9 cellular contexts compared by ENCODE assay signal in genomic region chr1:29708818-29709710, GRCh38.
A peak's percentile ranks its signal among the peaks of the same experiment; 100 is the strongest.
DNase-seq lines count a peak whose midpoint lies in the region; ATAC-seq and TF ChIP-seq lines count a peak whose summit lies in the region.
"Had no signal": no experiment of that assay in that cellular context is flagged by ENCODE, and none has a peak within 500 bp of the region (broad histone marks: within the 10 kb centered on the region; RNA-seq: fewer than 3 reads in every experiment).

No MANE protein-coding gene starts in this region.

- DNase-seq in NOMO-1 treated with DMSO at 0.1 percent for 48 hours (lab: John Stamatoyannopoulos, UW; ENCODE audit: unreplicated experiment) (peak; percentile 8), NOMO-1 treated with dmso at 0.1 percent for 144 hours (lab: John Stamatoyannopoulos, UW; ENCODE audit: unreplicated experiment) (no peak), NCI-H345 (lab: John Stamatoyannopoulos, UW) (peak; percentile 70), dedifferentiated amniotic fluid mesenchymal stem cell (ENCODE audit: extremely low spot score) (peak; percentile 68), NCI-H774 (lab: John Stamatoyannopoulos, UW) (no peak), endothelial cell (ENCODE audit: low spot score) (no peak)
- DNase-seq: C1 segment of cervical spinal cord had no signal

- no peaks in the 10 kb centered on the region for H3K36me3 Mint-ChIP-seq in stimulated activated memory B cell treated with anti-CD40 and anti-IgM and Interleukin-4, amounts not matched to agents 10 μg/mL and 1 μg/mL and 100 μg/mL, for 72 hours
- no peaks in the 10 kb centered on the region for H3K36me3 Mint-ChIP-seq in endothelial cell (ENCODE audit: low read depth, unreplicated experiment)

- H3K4me1 Mint-ChIP-seq in stimulated activated memory B cell treated with anti-CD40 and anti-IgM and Interleukin-4, amounts not matched to agents 10 μg/mL and 1 μg/mL and 100 μg/mL, for 72 hours: no peaks in the 10 kb centered on the region
- peaks cover 24% of the 10 kb centered on the region for H3K4me1 Mint-ChIP-seq in endothelial cell (ENCODE audit: unreplicated experiment)

- ATAC-seq in stimulated activated memory B cell treated with anti-CD40 and anti-IgM and Interleukin-4, amounts not matched to agents 10 μg/mL and 1 μg/mL and 100 μg/mL, for 72 hours: peak; percentile 28
- ATAC-seq in GM21529 (IDR thresholded peaks at IDR 0.05; ENCODE audit: unreplicated experiment): no peak

- no peak overlapping the region for H3K4me3 Mint-ChIP-seq in stimulated activated memory B cell treated with anti-CD40 and anti-IgM and Interleukin-4, amounts not matched to agents 10 μg/mL and 1 μg/mL and 100 μg/mL, for 72 hours
- no peak overlapping the region for H3K4me3 Mint-ChIP-seq in endothelial cell (ENCODE audit: unreplicated experiment)

- TF ChIP-seq CTCF in endothelial cell (IDR thresholded peaks at IDR 0.05; ENCODE audit: unreplicated experiment): no peak

- no peak overlapping the region for H3K27ac Mint-ChIP-seq in stimulated activated memory B cell treated with anti-CD40 and anti-IgM and Interleukin-4, amounts not matched to agents 10 μg/mL and 1 μg/mL and 100 μg/mL, for 72 hours
- no peak overlapping the region for H3K27ac Mint-ChIP-seq in endothelial cell (ENCODE audit: unreplicated experiment)

- H3K9me3 Mint-ChIP-seq in stimulated activated memory B cell treated with anti-CD40 and anti-IgM and Interleukin-4, amounts not matched to agents 10 μg/mL and 1 μg/mL and 100 μg/mL, for 72 hours: no peaks in the 10 kb centered on the region
- no peaks in the 10 kb centered on the region for H3K9me3 Mint-ChIP-seq in endothelial cell (ENCODE audit: unreplicated experiment)

- H3K27me3 Mint-ChIP-seq in stimulated activated memory B cell treated with anti-CD40 and anti-IgM and Interleukin-4, amounts not matched to agents 10 μg/mL and 1 μg/mL and 100 μg/mL, for 72 hours: peaks cover 54% of the 10 kb centered on the region
- H3K27me3 Mint-ChIP-seq in endothelial cell (ENCODE audit: unreplicated experiment): peaks cover 12% of the 10 kb centered on the region

Comparison
In these comparisons a context has a peak if more than half of its experiments do, and no peak if none do; other contexts are left out.
1. DNase-seq: peak in NOMO-1 treated with DMSO at 0.1 percent for 48 hours (single experiment), NCI-H345 (single experiment) and dedifferentiated amniotic fluid mesenchymal stem cell (single experiment); none in NOMO-1 treated with dmso at 0.1 percent for 144 hours (single experiment), NCI-H774 (single experiment) and endothelial cell (single experiment).